8 cellular contexts compared by ENCODE assay signal in the genomic region with DNA sequence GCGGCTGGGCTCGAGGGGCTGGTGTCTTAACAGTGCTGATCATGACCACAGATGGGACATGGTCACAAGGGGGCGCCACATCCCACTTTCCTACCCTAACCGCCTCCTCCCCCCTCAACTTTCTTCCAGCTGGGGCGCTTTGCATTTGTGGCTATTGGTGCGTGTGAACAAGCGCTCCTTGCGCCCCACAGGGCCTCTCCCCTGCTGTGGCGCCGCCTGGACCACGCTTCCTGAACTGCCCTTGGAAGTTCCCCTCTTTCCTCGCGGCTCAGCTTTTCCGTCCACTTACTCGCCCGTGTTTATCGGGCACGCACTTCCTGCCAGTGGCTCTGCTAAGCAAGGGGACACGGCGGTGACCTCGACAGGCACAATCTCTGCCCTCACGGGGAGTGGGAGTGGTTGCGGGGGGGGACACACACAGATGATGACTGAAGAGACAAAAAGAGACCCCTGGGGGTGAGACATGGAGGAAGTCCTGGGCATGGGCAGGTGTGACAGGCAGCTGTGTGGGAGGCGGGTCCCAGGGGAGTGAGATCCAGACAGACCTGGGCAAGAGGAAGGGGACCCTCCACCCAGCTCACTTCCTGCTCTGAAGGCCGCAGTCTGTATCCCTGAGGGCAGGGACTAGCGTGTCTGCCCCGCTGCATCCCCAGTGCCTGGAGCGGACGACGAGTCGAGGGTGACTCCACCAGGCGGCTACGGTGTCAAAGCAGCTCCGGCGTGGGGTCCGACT. TPM values are rescaled to one million over a fixed set of nuclear protein-coding genes. Genes with fewer than 3 reads are reported as not detected.
DNase-seq lines count a peak whose midpoint lies in the region; ATAC-seq and TF ChIP-seq lines count a peak whose summit lies in the region.

No MANE protein-coding gene starts in this region.

- no peaks in the 10 kb centered on the region for H3K9me3 ChIP-seq in ectodermal cell (ENCODE audit: control insufficient read depth, low read length)

- H3K4me1 Mint-ChIP-seq in memory B cell = peaks cover 17% of the 10 kb centered on the region

- peaks cover 5% of the 10 kb centered on the region for H3K27me3 ChIP-seq in ectodermal cell (ENCODE audit: control insufficient read depth, insufficient read depth, low read length, poor library complexity, severe bottlenecking)

- H3K4me1 ChIP-seq in ectodermal cell (ENCODE audit: control insufficient read depth, insufficient read depth, low read length) = peaks cover 6% of the 10 kb centered on the region

- in situ Hi-C loops in GM13977 (cut with MboI; ENCODE audit: low pct_unique_long_range_greater_than_20kb, low sequenced_read_pairs, unreplicated experiment) = no loop called here

- no peaks in the 10 kb centered on the region for H3K36me3 ChIP-seq in ectodermal cell (ENCODE audit: control insufficient read depth, insufficient read depth, low read length)

- peak; percentile 62 for TF ChIP-seq CTCF in GM13977 (IDR thresholded peaks at IDR 0.05; ENCODE audit: extremely low read depth, insufficient read depth, missing control alignments)

- peak overlapping the region; percentile 90 for H3K4me3 Mint-ChIP-seq in memory B cell

- ATAC-seq in HG03039 (IDR thresholded peaks at IDR 0.05; ENCODE audit: unreplicated experiment) (peak; percentile 56), memory B cell (ENCODE audit: low read depth) (peak; percentile 90)

- H3K27ac Mint-ChIP-seq in memory B cell = peak overlapping the region; percentile 85

- DNase-seq in GM13977 (ENCODE audit: low spot score) (peak; percentile 91), NCI-H345 treated with DMSO at 0.1 percent for 48 hours (lab: John Stamatoyannopoulos, UW; ENCODE audit: unreplicated experiment) (peak; percentile 20), memory B cell (ENCODE audit: low spot score in 2 of 2) (peak; percentile 76 to 77), T1000 (lab: John Stamatoyannopoulos, UW) (no peak)
- peak; percentile 64 to 66 for DNase-seq in activated CD4-positive, alpha-beta T cell treated with anti-CD3 and anti-CD28 coated beads, Interleukin-2, amount 50 U/mL, for 4 hours
- DNase-seq in stimulated activated CD4-positive, alpha-beta T cell treated with anti-CD3 and anti-CD28 coated beads, TNF-alpha, amount 100 ng/mL, for 4 hours (ENCODE audit: low read depth in 3 of 3) = peak; percentile 37 to 52 (median 47)

- no peaks in the 10 kb centered on the region for H3K9me3 Mint-ChIP-seq in memory B cell

- H3K4me3 ChIP-seq in ectodermal cell (ENCODE audit: insufficient read depth, low read depth, low read length) = peak overlapping the region; percentile 20

- H3K27me3 Mint-ChIP-seq in memory B cell = no peaks in the 10 kb centered on the region

- H3K27ac ChIP-seq in ectodermal cell (ENCODE audit: insufficient read depth, low read depth, low read length, poor library complexity, severe bottlenecking) = no peak overlapping the region

- H3K36me3 Mint-ChIP-seq in memory B cell = no peaks in the 10 kb centered on the region

- WGBS in ectodermal cell, 2 experiments = 7 to 9% methylated on average over 36 of the region's 36 CpGs

RNA-seq across cellular contexts. Expression of a gene that starts 40.3 kb away (rescaled TPM):
- 28.3 TPM for polyA plus RNA-seq in ectodermal cell (2013, experiment 1 of 4)
- polyA plus RNA-seq in ectodermal cell (2013, experiment 2 of 4) = 29.0 TPM
- 29.8 TPM for polyA plus RNA-seq in ectodermal cell (2013, experiment 3 of 4)
- 30.5 TPM for polyA plus RNA-seq in ectodermal cell (2013, experiment 4 of 4)
